In the genomic region with DNA sequence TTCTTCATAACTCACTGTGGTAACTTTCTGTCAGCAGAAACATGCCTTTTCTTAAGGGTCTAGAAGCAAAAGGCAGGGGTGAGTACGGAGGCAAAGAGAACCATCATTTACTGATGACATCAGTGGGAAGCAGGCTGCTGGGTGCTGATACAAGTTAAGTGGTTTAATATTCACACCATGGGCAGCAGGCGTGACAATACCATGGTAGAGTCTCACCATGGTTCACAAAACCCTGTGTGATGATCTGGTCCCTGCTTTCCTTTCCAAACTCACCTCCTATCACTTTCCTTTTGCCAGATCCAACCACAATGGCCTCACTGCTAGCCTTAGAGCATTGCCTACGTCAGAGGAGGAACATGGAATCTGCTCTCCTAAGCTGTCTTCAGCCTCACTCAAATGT, we compare ENCODE assay signal across 2 cellular contexts.
TF ChIP-seq lines count a peak whose summit lies in the region.

No MANE protein-coding gene starts in this region.

TF ChIP-seq in GM12878, 131 proteins besides CTCF, POLR2A, EP300 and RAD21 (continued from another document):
- TF ChIP-seq, protein P1, sequence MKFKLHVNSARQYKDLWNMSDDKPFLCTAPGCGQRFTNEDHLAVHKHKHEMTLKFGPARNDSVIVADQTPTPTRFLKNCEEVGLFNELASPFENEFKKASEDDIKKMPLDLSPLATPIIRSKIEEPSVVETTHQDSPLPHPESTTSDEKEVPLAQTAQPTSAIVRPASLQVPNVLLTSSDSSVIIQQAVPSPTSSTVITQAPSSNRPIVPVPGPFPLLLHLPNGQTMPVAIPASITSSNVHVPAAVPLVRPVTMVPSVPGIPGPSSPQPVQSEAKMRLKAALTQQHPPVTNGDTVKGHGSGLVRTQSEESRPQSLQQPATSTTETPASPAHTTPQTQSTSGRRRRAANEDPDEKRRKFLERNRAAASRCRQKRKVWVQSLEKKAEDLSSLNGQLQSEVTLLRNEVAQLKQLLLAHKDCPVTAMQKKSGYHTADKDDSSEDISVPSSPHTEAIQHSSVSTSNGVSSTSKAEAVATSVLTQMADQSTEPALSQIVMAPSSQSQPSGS (IDR thresholded peaks at IDR 0.05; ENCODE audit: low read length): no peak
- TF ChIP-seq BHLHE40 (IDR thresholded peaks at IDR 0.05; ENCODE audit: borderline replicate concordance in 1 of 2, low read depth in 2 of 2, low read length in 1 of 2) (0 out of 4 replicates have a peak, but pooled peaks of 1 of the 2 experiments have one; percentile 17), ZSCAN29 (IDR thresholded peaks at IDR 0.05) (no peak), ATF7 (IDR thresholded peaks at IDR 0.05; ENCODE audit: low read depth) (peak; percentile 33; the same call in 1 of the 2 replicates), SMAD1 (IDR thresholded peaks at IDR 0.05; ENCODE audit: low read depth, partially characterized antibody) (no peak), POLR2AphosphoS2 (IDR thresholded peaks at IDR 0.05; ENCODE audit: low read depth, low read length) (no peak), TCF7 (IDR thresholded peaks at IDR 0.05; ENCODE audit: borderline replicate concordance) (no peak), WRNIP1 (IDR thresholded peaks at IDR 0.05; ENCODE audit: borderline replicate concordance, low read depth, low read length) (no peak), PAX5 (IDR thresholded peaks at IDR 0.05; ENCODE audit: borderline replicate concordance, low read depth, low read length) (peak; percentile 81), SIN3A (IDR thresholded peaks at IDR 0.05; ENCODE audit: low read depth, low read length) (no peak), SP1 (IDR thresholded peaks at IDR 0.05; ENCODE audit: low read depth, low read length) (no peak), NR2C2 (IDR thresholded peaks at IDR 0.05; ENCODE audit: borderline replicate concordance, control insufficient read depth, insufficient read length, low read depth) (no peak), ESRRA (IDR thresholded peaks at IDR 0.05; ENCODE audit: low read length) (no peak), POU2F2 (IDR thresholded peaks at IDR 0.05; ENCODE audit: borderline replicate concordance, low read depth, low read length) (no peak), RCOR1 (conservative IDR thresholded peaks at IDR 0.05; ENCODE audit: low read depth, low read length) (no peak), KDM1A (IDR thresholded peaks at IDR 0.05; ENCODE audit: borderline replicate concordance) (no peak), LARP7 (IDR thresholded peaks at IDR 0.05) (no peak), CBX3 (IDR thresholded peaks at IDR 0.05; ENCODE audit: borderline replicate concordance, low read depth) (no peak), SMARCA5 (IDR thresholded peaks at IDR 0.05) (no peak), STAT1 (conservative IDR thresholded peaks at IDR 0.05) (no peak)
- TF ChIP-seq, protein P2, sequence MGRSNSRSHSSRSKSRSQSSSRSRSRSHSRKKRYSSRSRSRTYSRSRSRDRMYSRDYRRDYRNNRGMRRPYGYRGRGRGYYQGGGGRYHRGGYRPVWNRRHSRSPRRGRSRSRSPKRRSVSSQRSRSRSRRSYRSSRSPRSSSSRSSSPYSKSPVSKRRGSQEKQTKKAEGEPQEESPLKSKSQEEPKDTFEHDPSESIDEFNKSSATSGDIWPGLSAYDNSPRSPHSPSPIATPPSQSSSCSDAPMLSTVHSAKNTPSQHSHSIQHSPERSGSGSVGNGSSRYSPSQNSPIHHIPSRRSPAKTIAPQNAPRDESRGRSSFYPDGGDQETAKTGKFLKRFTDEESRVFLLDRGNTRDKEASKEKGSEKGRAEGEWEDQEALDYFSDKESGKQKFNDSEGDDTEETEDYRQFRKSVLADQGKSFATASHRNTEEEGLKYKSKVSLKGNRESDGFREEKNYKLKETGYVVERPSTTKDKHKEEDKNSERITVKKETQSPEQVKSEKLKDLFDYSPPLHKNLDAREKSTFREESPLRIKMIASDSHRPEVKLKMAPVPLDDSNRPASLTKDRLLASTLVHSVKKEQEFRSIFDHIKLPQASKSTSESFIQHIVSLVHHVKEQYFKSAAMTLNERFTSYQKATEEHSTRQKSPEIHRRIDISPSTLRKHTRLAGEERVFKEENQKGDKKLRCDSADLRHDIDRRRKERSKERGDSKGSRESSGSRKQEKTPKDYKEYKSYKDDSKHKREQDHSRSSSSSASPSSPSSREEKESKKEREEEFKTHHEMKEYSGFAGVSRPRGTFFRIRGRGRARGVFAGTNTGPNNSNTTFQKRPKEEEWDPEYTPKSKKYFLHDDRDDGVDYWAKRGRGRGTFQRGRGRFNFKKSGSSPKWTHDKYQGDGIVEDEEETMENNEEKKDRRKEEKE (IDR thresholded peaks at IDR 0.05): no peak
- TF ChIP-seq, protein P3, sequence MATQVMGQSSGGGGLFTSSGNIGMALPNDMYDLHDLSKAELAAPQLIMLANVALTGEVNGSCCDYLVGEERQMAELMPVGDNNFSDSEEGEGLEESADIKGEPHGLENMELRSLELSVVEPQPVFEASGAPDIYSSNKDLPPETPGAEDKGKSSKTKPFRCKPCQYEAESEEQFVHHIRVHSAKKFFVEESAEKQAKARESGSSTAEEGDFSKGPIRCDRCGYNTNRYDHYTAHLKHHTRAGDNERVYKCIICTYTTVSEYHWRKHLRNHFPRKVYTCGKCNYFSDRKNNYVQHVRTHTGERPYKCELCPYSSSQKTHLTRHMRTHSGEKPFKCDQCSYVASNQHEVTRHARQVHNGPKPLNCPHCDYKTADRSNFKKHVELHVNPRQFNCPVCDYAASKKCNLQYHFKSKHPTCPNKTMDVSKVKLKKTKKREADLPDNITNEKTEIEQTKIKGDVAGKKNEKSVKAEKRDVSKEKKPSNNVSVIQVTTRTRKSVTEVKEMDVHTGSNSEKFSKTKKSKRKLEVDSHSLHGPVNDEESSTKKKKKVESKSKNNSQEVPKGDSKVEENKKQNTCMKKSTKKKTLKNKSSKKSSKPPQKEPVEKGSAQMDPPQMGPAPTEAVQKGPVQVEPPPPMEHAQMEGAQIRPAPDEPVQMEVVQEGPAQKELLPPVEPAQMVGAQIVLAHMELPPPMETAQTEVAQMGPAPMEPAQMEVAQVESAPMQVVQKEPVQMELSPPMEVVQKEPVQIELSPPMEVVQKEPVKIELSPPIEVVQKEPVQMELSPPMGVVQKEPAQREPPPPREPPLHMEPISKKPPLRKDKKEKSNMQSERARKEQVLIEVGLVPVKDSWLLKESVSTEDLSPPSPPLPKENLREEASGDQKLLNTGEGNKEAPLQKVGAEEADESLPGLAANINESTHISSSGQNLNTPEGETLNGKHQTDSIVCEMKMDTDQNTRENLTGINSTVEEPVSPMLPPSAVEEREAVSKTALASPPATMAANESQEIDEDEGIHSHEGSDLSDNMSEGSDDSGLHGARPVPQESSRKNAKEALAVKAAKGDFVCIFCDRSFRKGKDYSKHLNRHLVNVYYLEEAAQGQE (IDR thresholded peaks at IDR 0.05; ENCODE audit: low read depth, low read length): no peak

TF ChIP-seq in GM23338, 12 proteins besides CTCF, POLR2A, EP300 and RAD21 (continued from another document):
- TF ChIP-seq, protein P3 (IDR thresholded peaks at IDR 0.05; ENCODE audit: unreplicated experiment): no peak
- TF ChIP-seq EZH2phosphoT487 (IDR thresholded peaks at IDR 0.05; ENCODE audit: unreplicated experiment) (no peak), JUNB (IDR thresholded peaks at IDR 0.05; ENCODE audit: unreplicated experiment) (no peak), STAT1 (IDR thresholded peaks at IDR 0.05; ENCODE audit: unreplicated experiment) (no peak), NANOG (IDR thresholded peaks at IDR 0.05; ENCODE audit: borderline replicate concordance) (no peak), POLR2AphosphoS5 (IDR thresholded peaks at IDR 0.05; ENCODE audit: low read depth) (no peak), EZH2 (IDR thresholded peaks at IDR 0.05; ENCODE audit: low read depth, unreplicated experiment) (no peak)
- TF ChIP-seq, protein P4, sequence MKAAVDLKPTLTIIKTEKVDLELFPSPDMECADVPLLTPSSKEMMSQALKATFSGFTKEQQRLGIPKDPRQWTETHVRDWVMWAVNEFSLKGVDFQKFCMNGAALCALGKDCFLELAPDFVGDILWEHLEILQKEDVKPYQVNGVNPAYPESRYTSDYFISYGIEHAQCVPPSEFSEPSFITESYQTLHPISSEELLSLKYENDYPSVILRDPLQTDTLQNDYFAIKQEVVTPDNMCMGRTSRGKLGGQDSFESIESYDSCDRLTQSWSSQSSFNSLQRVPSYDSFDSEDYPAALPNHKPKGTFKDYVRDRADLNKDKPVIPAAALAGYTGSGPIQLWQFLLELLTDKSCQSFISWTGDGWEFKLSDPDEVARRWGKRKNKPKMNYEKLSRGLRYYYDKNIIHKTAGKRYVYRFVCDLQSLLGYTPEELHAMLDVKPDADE (IDR thresholded peaks at IDR 0.05): no peak
- TF ChIP-seq, protein P5, sequence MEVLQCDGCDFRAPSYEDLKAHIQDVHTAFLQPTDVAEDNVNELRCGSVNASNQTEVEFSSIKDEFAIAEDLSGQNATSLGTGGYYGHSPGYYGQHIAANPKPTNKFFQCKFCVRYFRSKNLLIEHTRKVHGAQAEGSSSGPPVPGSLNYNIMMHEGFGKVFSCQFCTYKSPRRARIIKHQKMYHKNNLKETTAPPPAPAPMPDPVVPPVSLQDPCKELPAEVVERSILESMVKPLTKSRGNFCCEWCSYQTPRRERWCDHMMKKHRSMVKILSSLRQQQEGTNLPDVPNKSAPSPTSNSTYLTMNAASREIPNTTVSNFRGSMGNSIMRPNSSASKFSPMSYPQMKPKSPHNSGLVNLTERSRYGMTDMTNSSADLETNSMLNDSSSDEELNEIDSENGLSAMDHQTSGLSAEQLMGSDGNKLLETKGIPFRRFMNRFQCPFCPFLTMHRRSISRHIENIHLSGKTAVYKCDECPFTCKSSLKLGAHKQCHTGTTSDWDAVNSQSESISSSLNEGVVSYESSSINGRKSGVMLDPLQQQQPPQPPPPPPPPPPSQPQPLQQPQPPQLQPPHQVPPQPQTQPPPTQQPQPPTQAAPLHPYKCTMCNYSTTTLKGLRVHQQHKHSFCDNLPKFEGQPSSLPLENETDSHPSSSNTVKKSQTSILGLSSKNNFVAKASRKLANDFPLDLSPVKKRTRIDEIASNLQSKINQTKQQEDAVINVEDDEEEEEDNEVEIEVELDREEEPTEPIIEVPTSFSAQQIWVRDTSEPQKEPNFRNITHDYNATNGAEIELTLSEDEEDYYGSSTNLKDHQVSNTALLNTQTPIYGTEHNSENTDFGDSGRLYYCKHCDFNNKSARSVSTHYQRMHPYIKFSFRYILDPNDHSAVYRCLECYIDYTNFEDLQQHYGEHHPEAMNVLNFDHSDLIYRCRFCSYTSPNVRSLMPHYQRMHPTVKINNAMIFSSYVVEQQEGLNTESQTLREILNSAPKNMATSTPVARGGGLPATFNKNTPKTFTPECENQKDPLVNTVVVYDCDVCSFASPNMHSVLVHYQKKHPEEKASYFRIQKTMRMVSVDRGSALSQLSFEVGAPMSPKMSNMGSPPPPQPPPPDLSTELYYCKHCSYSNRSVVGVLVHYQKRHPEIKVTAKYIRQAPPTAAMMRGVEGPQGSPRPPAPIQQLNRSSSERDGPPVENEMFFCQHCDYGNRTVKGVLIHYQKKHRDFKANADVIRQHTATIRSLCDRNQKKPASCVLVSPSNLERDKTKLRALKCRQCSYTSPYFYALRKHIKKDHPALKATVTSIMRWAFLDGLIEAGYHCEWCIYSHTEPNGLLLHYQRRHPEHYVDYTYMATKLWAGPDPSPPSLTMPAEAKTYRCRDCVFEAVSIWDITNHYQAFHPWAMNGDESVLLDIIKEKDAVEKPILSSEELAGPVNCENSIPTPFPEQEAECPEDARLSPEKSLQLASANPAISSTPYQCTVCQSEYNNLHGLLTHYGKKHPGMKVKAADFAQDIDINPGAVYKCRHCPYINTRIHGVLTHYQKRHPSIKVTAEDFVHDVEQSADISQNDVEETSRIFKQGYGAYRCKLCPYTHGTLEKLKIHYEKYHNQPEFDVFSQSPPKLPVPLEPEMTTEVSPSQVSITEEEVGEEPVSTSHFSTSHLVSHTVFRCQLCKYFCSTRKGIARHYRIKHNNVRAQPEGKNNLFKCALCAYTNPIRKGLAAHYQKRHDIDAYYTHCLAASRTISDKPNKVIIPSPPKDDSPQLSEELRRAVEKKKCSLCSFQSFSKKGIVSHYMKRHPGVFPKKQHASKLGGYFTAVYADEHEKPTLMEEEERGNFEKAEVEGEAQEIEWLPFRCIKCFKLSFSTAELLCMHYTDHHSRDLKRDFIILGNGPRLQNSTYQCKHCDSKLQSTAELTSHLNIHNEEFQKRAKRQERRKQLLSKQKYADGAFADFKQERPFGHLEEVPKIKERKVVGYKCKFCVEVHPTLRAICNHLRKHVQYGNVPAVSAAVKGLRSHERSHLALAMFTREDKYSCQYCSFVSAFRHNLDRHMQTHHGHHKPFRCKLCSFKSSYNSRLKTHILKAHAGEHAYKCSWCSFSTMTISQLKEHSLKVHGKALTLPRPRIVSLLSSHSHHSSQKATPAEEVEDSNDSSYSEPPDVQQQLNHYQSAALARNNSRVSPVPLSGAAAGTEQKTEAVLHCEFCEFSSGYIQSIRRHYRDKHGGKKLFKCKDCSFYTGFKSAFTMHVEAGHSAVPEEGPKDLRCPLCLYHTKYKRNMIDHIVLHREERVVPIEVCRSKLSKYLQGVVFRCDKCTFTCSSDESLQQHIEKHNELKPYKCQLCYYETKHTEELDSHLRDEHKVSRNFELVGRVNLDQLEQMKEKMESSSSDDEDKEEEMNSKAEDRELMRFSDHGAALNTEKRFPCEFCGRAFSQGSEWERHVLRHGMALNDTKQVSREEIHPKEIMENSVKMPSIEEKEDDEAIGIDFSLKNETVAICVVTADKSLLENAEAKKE (CRISPR knock-in tag; IDR thresholded peaks at IDR 0.05): no peak
TF ChIP-seq in GM23338: peak in this region for 0.
